Comparison of ENCODE assay signal across 9 cellular contexts in the genomic region with DNA sequence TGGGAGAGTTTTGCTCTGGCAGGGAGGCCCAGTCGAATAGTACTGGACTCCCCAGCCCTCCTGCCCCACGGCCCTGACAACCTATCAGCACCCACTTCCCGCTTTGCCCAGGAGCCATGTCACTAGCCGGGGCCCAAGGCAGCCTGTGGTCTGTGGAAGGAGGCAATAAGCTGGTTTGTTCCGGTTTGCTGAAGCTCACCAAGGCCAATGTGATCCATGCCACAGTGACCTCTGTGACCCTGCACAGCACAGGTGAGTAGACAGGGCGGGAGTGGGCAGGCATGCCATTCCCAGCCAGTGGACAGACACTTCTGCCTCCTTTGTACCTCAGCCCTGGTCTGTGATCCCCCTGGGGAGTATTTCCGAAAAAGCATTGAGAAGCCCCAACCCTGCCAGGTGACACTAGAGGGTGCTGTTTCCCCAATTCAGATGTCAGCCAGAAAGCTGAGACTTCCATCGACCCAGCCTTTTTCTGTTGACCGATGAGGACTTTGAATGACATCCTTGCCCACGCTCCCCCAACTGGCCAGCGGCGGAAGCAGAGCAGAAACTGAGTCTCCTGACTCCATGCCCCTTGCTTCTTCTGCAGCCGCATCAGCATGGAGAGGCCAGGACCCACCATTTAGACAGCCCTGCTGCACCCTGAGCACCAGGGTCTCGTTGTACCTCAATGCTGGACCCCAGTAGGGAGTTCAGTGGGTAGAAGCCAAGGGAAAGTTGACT. TPM values are rescaled to one million over a fixed set of nuclear protein-coding genes. Genes with fewer than 3 reads are reported as not detected.
DNase-seq lines count a peak whose midpoint lies in the region; ATAC-seq, FAIRE-seq and TF ChIP-seq lines count a peak whose summit lies in the region.
"Had no signal": no experiment of that assay in that cellular context is flagged by ENCODE, and none has a peak within 500 bp of the region (broad histone marks: within the 10 kb centered on the region; RNA-seq: fewer than 3 reads in every experiment).

No MANE protein-coding gene starts in this region.

- BruUV-seq in Panc1 (replicated peaks; lab: Mats Ljungman, UMichigan) = no TSS peak

- CTCF ChIA-PET in Panc1 (lab: Charles Lee) = interaction anchor here (0.5 to 1.5 kb wide), 7 partner anchors 13 to 191 kb away, joined by 3 to 8 read pairs (median 3); no protein-coding TSS in a partner anchor

- H3K9me3 ChIP-seq in Panc1 (ENCODE audit: control insufficient read depth, insufficient read depth, low read depth, low read length) (no peaks in the 10 kb centered on the region), pancreas (no peaks in the 10 kb centered on the region)

- H3K4me1 ChIP-seq in Panc1 (ENCODE audit: control insufficient read depth, insufficient read depth, low read length) = no peaks in the 10 kb centered on the region
- H3K4me1 ChIP-seq in pancreas = peaks cover 0 to 3% (median 0%) of the 10 kb centered on the region in 3 donors

- intact Hi-C loops in Panc1 (cut with micrococcal nuclease; ENCODE audit: unreplicated experiment) = no loop called here
- intact Hi-C loops in activated T-helper 1 cell treated with anti-CD3 and anti-CD28 coated beads, Interleukin-12 subunit alpha, Interleukin-12 subunit beta, Interleukin-2, Interleukin-4 antibody, amounts not matched to agents 30 ng/mL and 10 ng/mL and 1 ng/mL, durations not matched to agents 14 hours and 24 hours and 36 hours (cut with micrococcal nuclease) = loop anchor here (1.0 kb wide), 1 partner anchor 9 kb away; the partner anchor contains the start of gene PCYOX1L
- intact Hi-C loops in pancreas (cut with DNase I) = loop anchor here in 1 of 3 donors (5.0 kb wide), 1 partner anchor 50 kb away; no protein-coding TSS in a partner anchor

- ATAC-seq in Panc1 (peak; percentile 82), pancreas (peak; percentile 56 to 74 (median 74)), GM19452 (IDR thresholded peaks at IDR 0.05; ENCODE audit: unreplicated experiment) (no peak)

- peak; percentile 79 for DNase-seq in D341Med (ENCODE audit: low spot score)
- peak; percentile 84 for DNase-seq in GM20000 (ENCODE audit: low spot score)
- peak; percentile 93 for DNase-seq in HT-29 (ENCODE audit: low spot score)
- peak; percentile 50 for DNase-seq in Panc1 (ENCODE audit: low read depth, low spot score)
- DNase-seq in activated T-helper 1 cell treated with anti-CD3 and anti-CD28 coated beads, Interleukin-12 subunit alpha, Interleukin-12 subunit beta, Interleukin-2, Interleukin-4 antibody, amounts not matched to agents 30 ng/mL and 10 ng/mL and 1 ng/mL, durations not matched to agents 14 hours and 24 hours and 36 hours (ENCODE audit: low spot score) = peak; percentile 37
- DNase-seq in fibroblast of villous mesenchyme (ENCODE audit: low read depth) = peak; percentile 69
- DNase-seq in pancreas = peak in 4 of 6 donors; percentile 37 to 60 (median 44)

- no peak overlapping the region for H3K27ac ChIP-seq in Panc1 (ENCODE audit: low read length)
- H3K27ac ChIP-seq in pancreas = no peak overlapping the region

- POLR2A ChIA-PET in Panc1 (lab: Charles Lee) = no interaction called here

- TF ChIP-seq CTCF in GM20000 (IDR thresholded peaks at IDR 0.05; ENCODE audit: extremely low read depth, missing control alignments) = peak; percentile 76
- peak; percentile 94 for TF ChIP-seq CTCF in Panc1 (IDR thresholded peaks at IDR 0.05)
- peak; percentile 93 for TF ChIP-seq CTCF in fibroblast of villous mesenchyme (IDR thresholded peaks at IDR 0.05; ENCODE audit: insufficient read depth, low read depth, low read length)
- peak; percentile 46 to 66 (median 63) for TF ChIP-seq CTCF in pancreas (IDR thresholded peaks at IDR 0.05)

- FAIRE-seq in pancreas (lab: Jason Lieb, UNC) = no peak
- FAIRE-seq: colon had no signal

- H3K4me3 Mint-ChIP-seq in activated T-helper 1 cell treated with anti-CD3 and anti-CD28 coated beads, Interleukin-12 subunit alpha, Interleukin-12 subunit beta, Interleukin-2, Interleukin-4 antibody, amounts not matched to agents 30 ng/mL and 10 ng/mL and 1 ng/mL, durations not matched to agents 14 hours and 24 hours and 36 hours = no peak overlapping the region

- peaks cover 17% of the 10 kb centered on the region for H3K4me1 Mint-ChIP-seq in activated T-helper 1 cell treated with anti-CD3 and anti-CD28 coated beads, Interleukin-12 subunit alpha, Interleukin-12 subunit beta, Interleukin-2, Interleukin-4 antibody, amounts not matched to agents 30 ng/mL and 10 ng/mL and 1 ng/mL, durations not matched to agents 14 hours and 24 hours and 36 hours (ENCODE audit: low read depth)

- WGBS in pancreas, 2 donors = 32 to 37% methylated on average over 14 of the region's 14 CpGs

- H3K4me3 ChIP-seq in Panc1 (ENCODE audit: low read depth in 2 of 2, low read length in 2 of 2) (no peak overlapping the region), fibroblast of villous mesenchyme (ENCODE audit: low read depth, low read length) (no peak overlapping the region), pancreas (no peak overlapping the region)

- H3K36me3 Mint-ChIP-seq in activated T-helper 1 cell treated with anti-CD3 and anti-CD28 coated beads, Interleukin-12 subunit alpha, Interleukin-12 subunit beta, Interleukin-2, Interleukin-4 antibody, amounts not matched to agents 30 ng/mL and 10 ng/mL and 1 ng/mL, durations not matched to agents 14 hours and 24 hours and 36 hours (ENCODE audit: low read depth) = peaks cover 9% of the 10 kb centered on the region

- peaks cover 2% of the 10 kb centered on the region for H3K27me3 Mint-ChIP-seq in activated T-helper 1 cell treated with anti-CD3 and anti-CD28 coated beads, Interleukin-12 subunit alpha, Interleukin-12 subunit beta, Interleukin-2, Interleukin-4 antibody, amounts not matched to agents 30 ng/mL and 10 ng/mL and 1 ng/mL, durations not matched to agents 14 hours and 24 hours and 36 hours (ENCODE audit: insufficient read depth)

- in situ Hi-C loops in Panc1 (cut with HindIII; ENCODE audit: low pct_unique_long_range_greater_than_20kb, low sequenced_read_pairs) = no loop called here

- H3K27me3 ChIP-seq in Panc1 (ENCODE audit: control insufficient read depth, insufficient read depth, low read length) (no peaks in the 10 kb centered on the region), pancreas (no peaks in the 10 kb centered on the region)

- H3K27ac Mint-ChIP-seq in activated T-helper 1 cell treated with anti-CD3 and anti-CD28 coated beads, Interleukin-12 subunit alpha, Interleukin-12 subunit beta, Interleukin-2, Interleukin-4 antibody, amounts not matched to agents 30 ng/mL and 10 ng/mL and 1 ng/mL, durations not matched to agents 14 hours and 24 hours and 36 hours = no peak overlapping the region

- no peaks in the 10 kb centered on the region for H3K36me3 ChIP-seq in Panc1 (ENCODE audit: control insufficient read depth, insufficient read depth, low read length)
- no peaks in the 10 kb centered on the region for H3K36me3 ChIP-seq in pancreas

- H3K9me3 Mint-ChIP-seq in activated T-helper 1 cell treated with anti-CD3 and anti-CD28 coated beads, Interleukin-12 subunit alpha, Interleukin-12 subunit beta, Interleukin-2, Interleukin-4 antibody, amounts not matched to agents 30 ng/mL and 10 ng/mL and 1 ng/mL, durations not matched to agents 14 hours and 24 hours and 36 hours = no peaks in the 10 kb centered on the region

RNA-seq across cellular contexts. Expression of gene PCYOX1L, which starts 9.6 kb away (rescaled TPM):
- total RNA-seq in HT-29 (2014; rRNA removed; shearing (Covaris generic)) = 1.2 and 1.7 TPM in 2 replicates
- total RNA-seq in Panc1 (2021; ENCODE audit: unreplicated experiment) (7.0 TPM), fibroblast of villous mesenchyme (6.4 and 11.7 TPM in 2 replicates), pancreas (1 to 10 TPM; 2.1 to 7.2 (median 3.1) TPM)
- 10.0 TPM for polyA plus RNA-seq in Panc1 (2012; ENCODE audit: insufficient read length)
- 21.9 and 23.4 TPM in 2 replicates for total RNA-seq in activated T-helper 1 cell treated with anti-CD3 and anti-CD28 coated beads, Interleukin-12 subunit alpha, Interleukin-12 subunit beta, Interleukin-2, Interleukin-4 antibody, amounts not matched to agents 30 ng/mL and 10 ng/mL and 1 ng/mL, durations not matched to agents 14 hours and 24 hours and 36 hours
- polyA plus RNA-seq in pancreas = 10 to 100 TPM in 1 of 2 donors, 1 to 10 TPM in 1; 5.8 to 11.5 TPM

RNA-seq across cellular contexts. Expression of gene IL17B, which starts 11.7 kb away (rescaled TPM):
- not detected in 2 replicates for total RNA-seq in HT-29 (2014; rRNA removed; shearing (Covaris generic))
- total RNA-seq in Panc1 (2021; ENCODE audit: unreplicated experiment) (not detected), fibroblast of villous mesenchyme (1.3 TPM in 1 of 2 replicates, not detected in the other), pancreas (not detected)
- polyA plus RNA-seq in Panc1 (2012; ENCODE audit: insufficient read length) = not detected
- total RNA-seq in activated T-helper 1 cell treated with anti-CD3 and anti-CD28 coated beads, Interleukin-12 subunit alpha, Interleukin-12 subunit beta, Interleukin-2, Interleukin-4 antibody, amounts not matched to agents 30 ng/mL and 10 ng/mL and 1 ng/mL, durations not matched to agents 14 hours and 24 hours and 36 hours = not detected in 2 replicates
- not detected for polyA plus RNA-seq in pancreas

RNA-seq across cellular contexts. Expression of gene GRPEL2, which starts 22.1 kb away (rescaled TPM):
- total RNA-seq in HT-29 (2014; rRNA removed; shearing (Covaris generic)) = 10.7 and 14.2 TPM in 2 replicates
- total RNA-seq in Panc1 (2021; ENCODE audit: unreplicated experiment) (30.1 TPM), fibroblast of villous mesenchyme (27.6 and 28.7 TPM in 2 replicates), pancreas (1 to 10 TPM; 3.7 to 9.0 (median 5.7) TPM)
- polyA plus RNA-seq in Panc1 (2012; ENCODE audit: insufficient read length) = 14.3 TPM
- total RNA-seq in activated T-helper 1 cell treated with anti-CD3 and anti-CD28 coated beads, Interleukin-12 subunit alpha, Interleukin-12 subunit beta, Interleukin-2, Interleukin-4 antibody, amounts not matched to agents 30 ng/mL and 10 ng/mL and 1 ng/mL, durations not matched to agents 14 hours and 24 hours and 36 hours = 30.4 and 30.6 TPM in 2 replicates
- 1 to 10 TPM; 2.1 to 4.4 TPM for polyA plus RNA-seq in pancreas

Comparison
In these comparisons a context has a peak if more than half of its experiments do, and no peak if none do; other contexts are left out.
1. DNase-seq: peak in every context shown above with its lines; median percentile 93 in HT-29; 84 in GM20000; 79 in D341Med; 69 in fibroblast of villous mesenchyme; 50 in Panc1; 44 in pancreas; 37 in activated T-helper 1 cell treated with anti-CD3 and anti-CD28 coated beads, Interleukin-12 subunit alpha, Interleukin-12 subunit beta, Interleukin-2, Interleukin-4 antibody, amounts not matched to agents 30 ng/mL and 10 ng/mL and 1 ng/mL, durations not matched to agents 14 hours and 24 hours and 36 hours.